ENCODE assay signal across 10 cellular contexts in genomic region chr4:41145571-41146078, GRCh38.
A peak's percentile ranks its signal among the peaks of the same experiment; 100 is the strongest.
DNase-seq lines count a peak whose midpoint lies in the region; ATAC-seq, FAIRE-seq and TF ChIP-seq lines count a peak whose summit lies in the region.
"Had no signal": no experiment of that assay in that cellular context is flagged by ENCODE, and none has a peak within 500 bp of the region (broad histone marks: within the 10 kb centered on the region; RNA-seq: fewer than 3 reads in every experiment).

No MANE protein-coding gene starts in this region.

- no peak for TF ChIP-seq EP300 in SK-N-SH (IDR thresholded peaks at IDR 0.05; ENCODE audit: borderline replicate concordance in 1 of 2, low read depth in 1 of 2, low read length in 1 of 2)

- H3K4me1 Mint-ChIP-seq in activated naive CD8-positive, alpha-beta T cell treated with anti-CD3 and anti-CD28 coated beads for 36 hours: no peaks in the 10 kb centered on the region

- CTCF ChIA-PET in SK-N-SH (lab: Yijun Ruan, JAX): no interaction called here

- TF ChIP-seq CTCF in SK-N-SH (IDR thresholded peaks at IDR 0.05): no peak
- TF ChIP-seq CTCF in body of pancreas (IDR thresholded peaks at IDR 0.05): no peak
- no peak for TF ChIP-seq CTCF in lung (IDR thresholded peaks at IDR 0.05; ENCODE audit: control extremely low read depth, extremely low read depth)

- no peaks in the 10 kb centered on the region for H4K20me1 ChIP-seq in SK-N-SH (ENCODE audit: insufficient read depth)

- no peak overlapping the region for H3K27ac Mint-ChIP-seq in activated naive CD8-positive, alpha-beta T cell treated with anti-CD3 and anti-CD28 coated beads for 36 hours

- no peak for DNase-seq in SK-N-SH
- no peak for DNase-seq in body of pancreas
- no peak for DNase-seq in lung (ENCODE audit: low spot score)
- peak; percentile 59 for DNase-seq in urothelium cell line (ENCODE audit: low spot score)
- no peak for DNase-seq in activated effector memory CD4-positive, alpha-beta T cell treated with Interleukin-2 at 50 U/mL for 16 hours
- no peak for DNase-seq in activated naive CD8-positive, alpha-beta T cell treated with anti-CD3 and anti-CD28 coated beads for 36 hours
- DNase-seq: NCI-H1694 treated with DMSO at 0.1 percent for 48 hours had no signal

- 61% methylated on average over 3 of the region's 3 CpGs for WGBS in SK-N-SH (ENCODE audit: low lambda C conversion rate)
- 59 to 75% methylated on average over 3 of the region's 3 CpGs for WGBS in body of pancreas, 2 donors
- 73 to 88% methylated on average over 3 of the region's 3 CpGs for WGBS in lung, 2 donors

- H3K27ac ChIP-seq in SK-N-SH (ENCODE audit: low read depth in 2 of 2, low read length in 1 of 2): peak overlapping the region; percentile 88 to 97
- H3K27ac ChIP-seq in body of pancreas: peak overlapping the region in 3 of 4 donors; percentile 27 to 77 (median 44)
- H3K27ac ChIP-seq in lung (ENCODE audit: low read depth in 1 of 2, low read length in 1 of 2): peak overlapping the region; percentile 18 to 52
- H3K27ac ChIP-seq: VCaP had no signal

- intact Hi-C loops in body of pancreas (cut with DNase I): no loop called here

- H3K27me3 ChIP-seq in SK-N-SH (ENCODE audit: insufficient read depth) (no peaks in the 10 kb centered on the region), body of pancreas (no peaks in the 10 kb centered on the region), lung (ENCODE audit: control insufficient read depth, insufficient read depth) (no peaks in the 10 kb centered on the region)

- peak overlapping the region; percentile 19; the same call in 1 of the 2 replicates for H3K4me2 ChIP-seq in SK-N-SH

- H3K9me2 ChIP-seq in SK-N-SH: no peaks in the 10 kb centered on the region

- H3K9ac ChIP-seq in SK-N-SH: no peak overlapping the region

- TF ChIP-seq POLR2A in body of pancreas (IDR thresholded peaks at IDR 0.05): no peak

- FAIRE-seq in urothelium cell line (lab: Jason Lieb, UNC): peak; percentile 9

- no peaks in the 10 kb centered on the region for H3K9me3 Mint-ChIP-seq in activated naive CD8-positive, alpha-beta T cell treated with anti-CD3 and anti-CD28 coated beads for 36 hours

- no peaks in the 10 kb centered on the region for H3K36me3 Mint-ChIP-seq in activated naive CD8-positive, alpha-beta T cell treated with anti-CD3 and anti-CD28 coated beads for 36 hours

- peaks cover 87% of the 10 kb centered on the region for H3K79me2 ChIP-seq in SK-N-SH (ENCODE audit: insufficient read depth)

- peaks cover 5% of the 10 kb centered on the region for H3K27me3 Mint-ChIP-seq in activated naive CD8-positive, alpha-beta T cell treated with anti-CD3 and anti-CD28 coated beads for 36 hours

- POLR2A ChIA-PET in SK-N-SH (lab: Yijun Ruan, JAX): no interaction called here

- peaks cover 55% of the 10 kb centered on the region for H3F3A ChIP-seq in SK-N-SH (replicated peaks; ENCODE audit: insufficient read depth)

- no peak for TF ChIP-seq RAD21 in SK-N-SH (IDR thresholded peaks at IDR 0.05; ENCODE audit: low read length)

- no peaks in the 10 kb centered on the region for H3K9me3 ChIP-seq in SK-N-SH
- no peaks in the 10 kb centered on the region for H3K9me3 ChIP-seq in body of pancreas
- H3K9me3 ChIP-seq in lung (ENCODE audit: control insufficient read depth in 2 of 2, insufficient read depth in 1 of 2, low read length in 1 of 2): no peaks in the 10 kb centered on the region

- no peak overlapping the region for H2AFZ ChIP-seq in SK-N-SH (ENCODE audit: low read depth)

- H3K4me3 ChIP-seq in SK-N-SH (ENCODE audit: low read depth in 2 of 2, low read length in 1 of 2) (no peak overlapping the region), body of pancreas (no peak overlapping the region), lung (no peak overlapping the region)

- H3K36me3 ChIP-seq in SK-N-SH (replicated peaks in 1 of 2; ENCODE audit: control insufficient read depth in 1 of 2, insufficient read depth in 2 of 2, low read length in 1 of 2) (peaks cover 0 to 6% of the 10 kb centered on the region in 2 experiments), body of pancreas (replicated peaks in 1 of 2; ENCODE audit: insufficient read depth in 1 of 2, low read depth in 2 of 2) (no peaks in the 10 kb centered on the region), lung (ENCODE audit: control insufficient read depth in 2 of 2, insufficient read depth in 2 of 2, low read length in 2 of 2) (peaks cover 0 to 2% of the 10 kb centered on the region in 2 donors)

- ATAC-seq in SK-N-SH treated with all-trans-retinoic acid at 6 μM for 48 hours (no peak), body of pancreas (no peak), lung (ENCODE audit: insufficient read depth, low FRiP score) (no peak), HG03025 (IDR thresholded peaks at IDR 0.05; ENCODE audit: low FRiP score, unreplicated experiment) (no peak)

- H3K4me1 ChIP-seq in SK-N-SH (ENCODE audit: control insufficient read depth in 1 of 2, insufficient read depth in 2 of 2, low read depth in 1 of 2, low read length in 1 of 2): peaks cover 13 to 44% of the 10 kb centered on the region in 2 experiments
- peaks cover 38% of the 10 kb centered on the region for H3K4me1 ChIP-seq in body of pancreas
- peaks cover 10 to 11% of the 10 kb centered on the region in 2 donors for H3K4me1 ChIP-seq in lung (ENCODE audit: control insufficient read depth in 2 of 2, insufficient read depth in 2 of 2, low read length in 2 of 2)

- H3K4me3 Mint-ChIP-seq in activated naive CD8-positive, alpha-beta T cell treated with anti-CD3 and anti-CD28 coated beads for 36 hours: no peak overlapping the region

TF ChIP-seq in SK-N-SH, 30 proteins besides CTCF, POLR2A, EP300 and RAD21 (continues in another document):
- no peak for TF ChIP-seq MXI1 (IDR thresholded peaks at IDR 0.05; ENCODE audit: low read depth, low read length)
- no peak for TF ChIP-seq NRF1 (IDR thresholded peaks at IDR 0.05; ENCODE audit: low read depth, low read length)
- peak; percentile 43 for TF ChIP-seq JUND (IDR thresholded peaks at IDR 0.05)
- no peak for TF ChIP-seq YY1 (IDR thresholded peaks at IDR 0.05; ENCODE audit: low read depth)
- no peak for TF ChIP-seq IRF3 (IDR thresholded peaks at IDR 0.05; ENCODE audit: low read depth, low read length)
- no peak for TF ChIP-seq RCOR1 (IDR thresholded peaks at IDR 0.05; ENCODE audit: low read length)
- no peak for TF ChIP-seq FOXJ3 (CRISPR knock-in tag; IDR thresholded peaks at IDR 0.05)
- TF ChIP-seq NFIC (IDR thresholded peaks at IDR 0.05; ENCODE audit: borderline replicate concordance): no peak
- TF ChIP-seq FOSL2 (IDR thresholded peaks at IDR 0.05; ENCODE audit: borderline replicate concordance, low read depth): peak; percentile 42; the same call in 1 of the 2 replicates
- TF ChIP-seq MEF2A (IDR thresholded peaks at IDR 0.05; ENCODE audit: borderline replicate concordance, low read depth): no peak
- TF ChIP-seq SIN3A (IDR thresholded peaks at IDR 0.05; ENCODE audit: borderline replicate concordance, low read depth, low read length): no peak
- no peak for TF ChIP-seq TCF12 (IDR thresholded peaks at IDR 0.05)
- no peak for TF ChIP-seq TEAD4 (IDR thresholded peaks at IDR 0.05; ENCODE audit: borderline replicate concordance, insufficient read depth)
- no peak for TF ChIP-seq EZH2phosphoT487 (IDR thresholded peaks at IDR 0.05; ENCODE audit: borderline replicate concordance, low read depth)
- no peak for TF ChIP-seq CHD2 (IDR thresholded peaks at IDR 0.05; ENCODE audit: low read length, partially characterized antibody)
- TF ChIP-seq GABPA (IDR thresholded peaks at IDR 0.05; ENCODE audit: low read depth): no peak

TF ChIP-seq in SK-N-SH treated with all-trans-retinoic acid at 6 μM for 48 hours, 23 proteins besides CTCF, POLR2A, EP300 and RAD21 (continues in another document):
- TF ChIP-seq GLIS3 (CRISPR knock-in tag; IDR thresholded peaks at IDR 0.05) (no peak), CSDC2 (CRISPR knock-in tag; IDR thresholded peaks at IDR 0.05) (no peak), TOX (CRISPR knock-in tag; IDR thresholded peaks at IDR 0.05; ENCODE audit: borderline replicate concordance) (no peak), TCF4 (CRISPR knock-in tag; IDR thresholded peaks at IDR 0.05; ENCODE audit: borderline replicate concordance) (no peak), ZNF8 (CRISPR knock-in tag; IDR thresholded peaks at IDR 0.05) (no peak), ISL1 (CRISPR knock-in tag; IDR thresholded peaks at IDR 0.05) (no peak), ZFP30 (CRISPR knock-in tag; IDR thresholded peaks at IDR 0.05) (no peak), PATZ1 (CRISPR knock-in tag; IDR thresholded peaks at IDR 0.05; ENCODE audit: borderline replicate concordance) (no peak), CSRNP3 (CRISPR knock-in tag; IDR thresholded peaks at IDR 0.05) (no peak), RARB (CRISPR knock-in tag; IDR thresholded peaks at IDR 0.05) (no peak), BACH2 (CRISPR knock-in tag; IDR thresholded peaks at IDR 0.05; ENCODE audit: borderline replicate concordance) (no peak), ZNF70 (CRISPR knock-in tag; IDR thresholded peaks at IDR 0.05) (no peak), PPARA (CRISPR knock-in tag; IDR thresholded peaks at IDR 0.05; ENCODE audit: borderline replicate concordance) (no peak)

Comparison
In these comparisons a context has a peak if more than half of its experiments do, and no peak if none do; other contexts are left out.
1. H3K27ac ChIP-seq: peak in every context shown above with its lines; median percentile 92 in SK-N-SH; 44 in body of pancreas; 35 in lung.